ENCODE assay signal across 1 cellular context in genomic region chr14:93961610-93962009, GRCh38.
TF ChIP-seq lines count a peak whose summit lies in the region.

No MANE protein-coding gene starts in this region.

TF ChIP-seq in H1, 55 proteins besides CTCF, POLR2A, EP300 and RAD21:
- TF ChIP-seq RNF2 (IDR thresholded peaks at IDR 0.05; ENCODE audit: borderline replicate concordance, low read depth, low read length, missing control alignments, poor library complexity, severe bottlenecking) (no peak), E2F6 (IDR thresholded peaks at IDR 0.05) (no peak), POLR2AphosphoS5 (IDR thresholded peaks at IDR 0.05; ENCODE audit: low read depth, low read length) (no peak), JUND (IDR thresholded peaks at IDR 0.05; ENCODE audit: low read length) (no peak), RBBP5 (IDR thresholded peaks at IDR 0.05; ENCODE audit: borderline replicate concordance, low read depth, low read length) (no peak), SIN3A (conservative IDR thresholded peaks at IDR 0.05 in 1 of 2, IDR thresholded peaks at IDR 0.05 in 1 of 2; ENCODE audit: low read depth in 1 of 2, low read length in 2 of 2) (no peak), MAX (IDR thresholded peaks at IDR 0.05) (no peak), CEBPB (IDR thresholded peaks at IDR 0.05; ENCODE audit: low read depth, low read length) (no peak), ATF3 (IDR thresholded peaks at IDR 0.05; ENCODE audit: insufficient read depth, low read depth, low read length) (no peak), USF2 (IDR thresholded peaks at IDR 0.05; ENCODE audit: low read length) (no peak), SP2 (IDR thresholded peaks at IDR 0.05; ENCODE audit: low read length) (no peak), SIX5 (IDR thresholded peaks at IDR 0.05; ENCODE audit: low read depth, low read length) (no peak), GABPA (IDR thresholded peaks at IDR 0.05; ENCODE audit: borderline replicate concordance, insufficient read depth, low read length) (no peak), GTF2F1 (IDR thresholded peaks at IDR 0.05; ENCODE audit: borderline replicate concordance, low read depth, low read length) (no peak), CHD1 (IDR thresholded peaks at IDR 0.05; ENCODE audit: low read depth, low read length) (no peak), EZH2 (IDR thresholded peaks at IDR 0.05; ENCODE audit: low read depth, low read length, severe bottlenecking) (no peak), JUN (IDR thresholded peaks at IDR 0.05; ENCODE audit: low read depth, low read length) (no peak), MAFK (IDR thresholded peaks at IDR 0.05; ENCODE audit: low read depth, low read length) (no peak), SRF (IDR thresholded peaks at IDR 0.05; ENCODE audit: low read depth, low read length) (no peak)
